In genomic region chr3:142232340-142232739, GRCh38 we compare ENCODE assay signal across 28 cellular contexts.
"Had no signal": no experiment of that assay in that cellular context is flagged by ENCODE, and none has a peak within 500 bp of the region (broad histone marks: within the 10 kb centered on the region; RNA-seq: fewer than 3 reads in every experiment).

No MANE protein-coding gene starts in this region.

- FAIRE-seq: small intestine had no signal

- H3K4me3 ChIP-seq: neural progenitor cell, ovary, psoas muscle, right lobe of liver, sigmoid colon, stomach, thoracic aorta, thyroid gland, tibial nerve, upper lobe of right lung, uterus had no signal

- H3K27ac Mint-ChIP-seq: neural progenitor cell; progenitor cell of endocrine pancreas; stimulated activated effector memory CD8-positive, alpha-beta T cell treated with anti-CD3 and anti-CD28 coated beads, Interleukin-12 subunit alpha, Interleukin-12 subunit beta, amount 100 ng/mL, for 72 hours; stimulated activated naive B cell treated with anti-CD40 and anti-IgM and Interleukin-4, amounts not matched to agents 10 μg/mL and 1 μg/mL and 100 μg/mL, for 72 hours; stimulated activated naive CD8-positive, alpha-beta T cell treated with anti-CD3 and anti-CD28 coated beads, Interleukin-15, Interleukin-2, amounts not matched to agents 100 ng/mL and 50 ng/mL, for 24 hours had no signal

- H3K27ac ChIP-seq: neural progenitor cell, ovary, parathyroid adenoma, psoas muscle, right lobe of liver, sigmoid colon, stomach, thoracic aorta, thyroid gland, tibial nerve, upper lobe of right lung, uterus had no signal

- H2AFZ ChIP-seq: neural progenitor cell, parathyroid adenoma had no signal

- H3K9me3 Mint-ChIP-seq: naive thymus-derived CD8-positive, alpha-beta T cell; natural killer cell treated with Interleukin-12 subunit alpha and Interleukin-12 subunit beta and Interleukin-15 and Interleukin-18, amount 100 ng/mL, for 72 hours; neural progenitor cell; stimulated activated effector memory CD8-positive, alpha-beta T cell treated with anti-CD3 and anti-CD28 coated beads, Interleukin-12 subunit alpha, Interleukin-12 subunit beta, amount 100 ng/mL, for 72 hours; stimulated activated naive B cell treated with anti-CD40 and anti-IgM and Interleukin-4, amounts not matched to agents 10 μg/mL and 1 μg/mL and 100 μg/mL, for 72 hours; stimulated activated naive CD8-positive, alpha-beta T cell treated with anti-CD3 and anti-CD28 coated beads, Interleukin-15, Interleukin-2, amounts not matched to agents 100 ng/mL and 50 ng/mL, for 24 hours had no signal

- H3K36me3 ChIP-seq: neural progenitor cell, ovary, right lobe of liver, sigmoid colon, stomach, thoracic aorta, thyroid gland, tibial nerve, upper lobe of right lung, uterus had no signal

- H3K9ac ChIP-seq: neural progenitor cell, parathyroid adenoma had no signal

- H3K36me3 Mint-ChIP-seq: naive thymus-derived CD8-positive, alpha-beta T cell; natural killer cell treated with Interleukin-12 subunit alpha and Interleukin-12 subunit beta and Interleukin-15 and Interleukin-18, amount 100 ng/mL, for 72 hours; neural progenitor cell; stimulated activated effector memory CD8-positive, alpha-beta T cell treated with anti-CD3 and anti-CD28 coated beads, Interleukin-12 subunit alpha, Interleukin-12 subunit beta, amount 100 ng/mL, for 72 hours; stimulated activated naive B cell treated with anti-CD40 and anti-IgM and Interleukin-4, amounts not matched to agents 10 μg/mL and 1 μg/mL and 100 μg/mL, for 72 hours had no signal

- H3K4me1 Mint-ChIP-seq: naive thymus-derived CD8-positive, alpha-beta T cell; neural progenitor cell; stimulated activated effector memory CD8-positive, alpha-beta T cell treated with anti-CD3 and anti-CD28 coated beads, Interleukin-12 subunit alpha, Interleukin-12 subunit beta, amount 100 ng/mL, for 72 hours; stimulated activated naive B cell treated with anti-CD40 and anti-IgM and Interleukin-4, amounts not matched to agents 10 μg/mL and 1 μg/mL and 100 μg/mL, for 72 hours had no signal

- H3K79me2 ChIP-seq: parathyroid adenoma had no signal

- ATAC-seq: naive thymus-derived CD8-positive, alpha-beta T cell; natural killer cell treated with Interleukin-12 subunit alpha and Interleukin-12 subunit beta and Interleukin-15 and Interleukin-18, amount 100 ng/mL, for 72 hours; psoas muscle; right cardiac atrium; right lobe of liver; stimulated activated effector memory CD8-positive, alpha-beta T cell treated with anti-CD3 and anti-CD28 coated beads, Interleukin-12 subunit alpha, Interleukin-12 subunit beta, amount 100 ng/mL, for 72 hours; stimulated activated naive B cell treated with anti-CD40 and anti-IgM and Interleukin-4, amounts not matched to agents 10 μg/mL and 1 μg/mL and 100 μg/mL, for 72 hours; upper lobe of right lung had no signal

- H3K4me1 ChIP-seq: parathyroid adenoma, psoas muscle, right lobe of liver, sigmoid colon, stomach, thyroid gland, tibial nerve, upper lobe of right lung, uterus had no signal

- H3K27me3 Mint-ChIP-seq: natural killer cell treated with Interleukin-12 subunit alpha and Interleukin-12 subunit beta and Interleukin-15 and Interleukin-18, amount 100 ng/mL, for 72 hours; progenitor cell of endocrine pancreas; stimulated activated naive B cell treated with anti-CD40 and anti-IgM and Interleukin-4, amounts not matched to agents 10 μg/mL and 1 μg/mL and 100 μg/mL, for 72 hours; stimulated activated naive CD8-positive, alpha-beta T cell treated with anti-CD3 and anti-CD28 coated beads, Interleukin-15, Interleukin-2, amounts not matched to agents 100 ng/mL and 50 ng/mL, for 24 hours had no signal

- H3K4me3 Mint-ChIP-seq: natural killer cell treated with Interleukin-12 subunit alpha and Interleukin-12 subunit beta and Interleukin-15 and Interleukin-18, amount 100 ng/mL, for 72 hours; neural progenitor cell; stimulated activated effector memory CD8-positive, alpha-beta T cell treated with anti-CD3 and anti-CD28 coated beads, Interleukin-12 subunit alpha, Interleukin-12 subunit beta, amount 100 ng/mL, for 72 hours; stimulated activated naive B cell treated with anti-CD40 and anti-IgM and Interleukin-4, amounts not matched to agents 10 μg/mL and 1 μg/mL and 100 μg/mL, for 72 hours; stimulated activated naive CD8-positive, alpha-beta T cell treated with anti-CD3 and anti-CD28 coated beads, Interleukin-15, Interleukin-2, amounts not matched to agents 100 ng/mL and 50 ng/mL, for 24 hours had no signal

- H3K4me2 ChIP-seq: neural progenitor cell had no signal

- H3K9me3 ChIP-seq: ovary, psoas muscle, right lobe of liver, sigmoid colon, thoracic aorta, thyroid gland, tibial nerve, upper lobe of right lung, uterus had no signal

- DNase-seq: naive thymus-derived CD8-positive, alpha-beta T cell; occipital lobe; ovary; posterior cingulate gyrus; psoas muscle; right cardiac atrium; right lobe of liver; sigmoid colon; small intestine; stimulated activated CD4-positive, alpha-beta T cell treated with anti-CD3 and anti-CD28 coated beads, Interleukin-15, amount 100 ng/mL, for 24 hours; stimulated activated CD4-positive, alpha-beta T cell treated with anti-CD3 and anti-CD28 coated beads, Interleukin-2, amount 100 ng/mL, for 24 hours; stimulated activated CD4-positive, alpha-beta T cell treated with anti-CD3 and anti-CD28 coated beads, Interleukin-2, amount 100 ng/mL, for 48 hours; stimulated activated CD4-positive, alpha-beta T cell treated with anti-CD3 and anti-CD28 coated beads, Interleukin-4, amount 100 ng/mL, for 24 hours; stimulated activated naive B cell treated with anti-CD40 and anti-IgM and Interleukin-4, amounts not matched to agents 10 μg/mL and 1 μg/mL and 100 μg/mL, for 72 hours; stimulated activated naive CD4-positive, alpha-beta T cell treated with Interleukin-2 at 50 U/mL for 16 hours; stomach; thyroid gland; trophoblast cell; upper lobe of right lung; uterus had no signal

- H3K27me3 ChIP-seq: neural progenitor cell, ovary, right lobe of liver, sigmoid colon, stomach, thyroid gland, tibial nerve, upper lobe of right lung, uterus had no signal
